In genomic region chr2:64338910-64339500, GRCh38 we compare ENCODE assay signal across 10 cellular contexts.
DNase-seq lines count a peak whose midpoint lies in the region; ATAC-seq, FAIRE-seq and TF ChIP-seq lines count a peak whose summit lies in the region.
"Had no signal": no experiment of that assay in that cellular context is flagged by ENCODE, and none has a peak within 500 bp of the region (broad histone marks: within the 10 kb centered on the region; RNA-seq: fewer than 3 reads in every experiment).

No MANE protein-coding gene starts in this region.

- WGBS in mesenchymal stem cell: 62% methylated on average over 5 of the region's 5 CpGs
- 77 to 90% methylated on average over 5 of the region's 5 CpGs for WGBS in pancreas, 2 donors

- H3K9me3 Mint-ChIP-seq in osteocyte (ENCODE audit: unreplicated experiment): peaks cover 6% of the 10 kb centered on the region

- H2AFZ ChIP-seq in mesenchymal stem cell (ENCODE audit: low read depth, low read length): no peak overlapping the region

- no peaks in the 10 kb centered on the region for H3K9me3 ChIP-seq in mesenchymal stem cell (ENCODE audit: control insufficient read depth, low read length)
- H3K9me3 ChIP-seq in pancreas: no peaks in the 10 kb centered on the region
- H3K9me3 ChIP-seq in mucosa of descending colon: no peaks in the 10 kb centered on the region

- H3K4me3 Mint-ChIP-seq in osteocyte (ENCODE audit: unreplicated experiment): no peak overlapping the region

- H3K4me3 ChIP-seq in mesenchymal stem cell (ENCODE audit: insufficient read depth in 1 of 2, low read depth in 1 of 2, low read length in 2 of 2) (no peak overlapping the region), pancreas (no peak overlapping the region), mucosa of descending colon (no peak overlapping the region)

- H2AK5ac ChIP-seq in mesenchymal stem cell (ENCODE audit: low read length, severe bottlenecking): no peak overlapping the region

- no peak overlapping the region for H2BK5ac ChIP-seq in mesenchymal stem cell (ENCODE audit: low read depth, low read length, poor library complexity, severe bottlenecking)

- H3K27me3 ChIP-seq in mesenchymal stem cell (ENCODE audit: control insufficient read depth in 1 of 2, insufficient read depth in 1 of 2, low read length in 2 of 2) (peaks cover 0 to 9% of the 10 kb centered on the region in 2 experiments), pancreas (no peaks in the 10 kb centered on the region)

- H3K4me1 Mint-ChIP-seq in osteocyte (ENCODE audit: unreplicated experiment): peaks cover 12% of the 10 kb centered on the region

- no peak overlapping the region for H3K4ac ChIP-seq in mesenchymal stem cell (ENCODE audit: low read depth in 1 of 2, low read length in 2 of 2)

- DNase-seq in activated gamma-delta T cell treated with anti-CD3 and anti-CD28 coated beads, Interleukin-2, amount 50 U/mL, for 16 hours (ENCODE audit: low read depth): peak; percentile 43
- DNase-seq in mesenchymal stem cell: peak; percentile 18
- no peak for DNase-seq in pancreas
- no peak for DNase-seq in osteocyte (ENCODE audit: extremely low spot score, unreplicated experiment)
- no peak for DNase-seq in mucosa of descending colon
- DNase-seq: DMS153, NCI-H526 had no signal

- no peaks in the 10 kb centered on the region for H3K36me3 Mint-ChIP-seq in osteocyte (ENCODE audit: unreplicated experiment)

- H2BK120ac ChIP-seq in mesenchymal stem cell (ENCODE audit: low read depth, low read length): no peak overlapping the region

- ATAC-seq in GM18520 (IDR thresholded peaks at IDR 0.05; ENCODE audit: unreplicated experiment): peak; percentile 52
- ATAC-seq in HG03442 (IDR thresholded peaks at IDR 0.05; ENCODE audit: unreplicated experiment): peak; percentile 80
- ATAC-seq in pancreas: no peak
- ATAC-seq in HG03135 (IDR thresholded peaks at IDR 0.05; ENCODE audit: unreplicated experiment): no peak
- ATAC-seq in mucosa of descending colon: no peak

- H4K8ac ChIP-seq in mesenchymal stem cell (ENCODE audit: low read length): no peak overlapping the region

- no peak for FAIRE-seq in pancreas (lab: Jason Lieb, UNC)

- no peak overlapping the region for H3K23ac ChIP-seq in mesenchymal stem cell (ENCODE audit: low read length in 2 of 2)

- H3K27me3 Mint-ChIP-seq in osteocyte (ENCODE audit: unreplicated experiment): peaks cover 9% of the 10 kb centered on the region

- H3K36me3 ChIP-seq in mesenchymal stem cell (ENCODE audit: control insufficient read depth in 1 of 2, insufficient read depth in 2 of 2, low read depth in 1 of 2, low read length in 2 of 2): no peaks in the 10 kb centered on the region
- no peaks in the 10 kb centered on the region for H3K36me3 ChIP-seq in pancreas
- no peaks in the 10 kb centered on the region for H3K36me3 ChIP-seq in mucosa of descending colon (ENCODE audit: low read depth)

- TF ChIP-seq CTCF in pancreas (IDR thresholded peaks at IDR 0.05): no peak
- TF ChIP-seq CTCF in osteocyte (IDR thresholded peaks at IDR 0.05): no peak
- no peak for TF ChIP-seq CTCF in mucosa of descending colon (IDR thresholded peaks at IDR 0.05)

- intact Hi-C loops in pancreas (cut with DNase I): loop anchor here in 1 of 3 donors (10.0 kb wide), 1 partner anchor 526 kb away; no protein-coding TSS in a partner anchor
- intact Hi-C loops in mucosa of descending colon (cut with DNase I, micrococcal nuclease): loop anchor here in 1 of 2 donors (10.0 kb wide), 1 partner anchor 226 kb away; no protein-coding TSS in a partner anchor

- H3K79me1 ChIP-seq in mesenchymal stem cell (replicated peaks; ENCODE audit: low read length, poor library complexity, severe bottlenecking): no peaks in the 10 kb centered on the region

- H3K4me1 ChIP-seq in mesenchymal stem cell (ENCODE audit: control insufficient read depth, insufficient read depth, low read depth, low read length) (peaks cover 7% of the 10 kb centered on the region), pancreas (no peaks in the 10 kb centered on the region), mucosa of descending colon (ENCODE audit: low read depth) (no peaks in the 10 kb centered on the region)

- no peak overlapping the region for H3K27ac Mint-ChIP-seq in osteocyte (ENCODE audit: unreplicated experiment)

- H3K9ac ChIP-seq in mesenchymal stem cell (ENCODE audit: low read length): no peak overlapping the region

- peak overlapping the region; percentile 17 for H3K4me2 ChIP-seq in mesenchymal stem cell (ENCODE audit: low read length, poor library complexity, severe bottlenecking)

- H3K27ac ChIP-seq in mesenchymal stem cell (ENCODE audit: low read length, poor library complexity, severe bottlenecking): no peak overlapping the region
- H3K27ac ChIP-seq in pancreas: no peak overlapping the region

- H2BK12ac ChIP-seq in mesenchymal stem cell (ENCODE audit: low read length in 2 of 2): peak overlapping the region in 1 of 2 experiments; percentile 17

- H4K91ac ChIP-seq in mesenchymal stem cell (ENCODE audit: low read length): no peak overlapping the region

- no peak overlapping the region for H3K18ac ChIP-seq in mesenchymal stem cell (ENCODE audit: low read depth in 1 of 2, low read length in 2 of 2)

- H3K14ac ChIP-seq in mesenchymal stem cell (ENCODE audit: low read length in 2 of 2): no peak overlapping the region

- no peak overlapping the region for H2BK15ac ChIP-seq in mesenchymal stem cell (ENCODE audit: low read depth, poor library complexity, severe bottlenecking)

Comparison
In these comparisons a context has a peak if more than half of its experiments do, and no peak if none do; other contexts are left out.
1. ATAC-seq: peak in GM18520 (single experiment) and HG03442 (single experiment); none in pancreas (0 of 4), HG03135 (single experiment) and mucosa of descending colon (single experiment).
2. DNase-seq: peak in activated gamma-delta T cell treated with anti-CD3 and anti-CD28 coated beads, Interleukin-2, amount 50 U/mL, for 16 hours (single experiment) and mesenchymal stem cell (single experiment); none in pancreas (0 of 6), osteocyte (single experiment) and mucosa of descending colon (0 of 3).